Comparison of ENCODE assay signal across 16 cellular contexts in the genomic region with DNA sequence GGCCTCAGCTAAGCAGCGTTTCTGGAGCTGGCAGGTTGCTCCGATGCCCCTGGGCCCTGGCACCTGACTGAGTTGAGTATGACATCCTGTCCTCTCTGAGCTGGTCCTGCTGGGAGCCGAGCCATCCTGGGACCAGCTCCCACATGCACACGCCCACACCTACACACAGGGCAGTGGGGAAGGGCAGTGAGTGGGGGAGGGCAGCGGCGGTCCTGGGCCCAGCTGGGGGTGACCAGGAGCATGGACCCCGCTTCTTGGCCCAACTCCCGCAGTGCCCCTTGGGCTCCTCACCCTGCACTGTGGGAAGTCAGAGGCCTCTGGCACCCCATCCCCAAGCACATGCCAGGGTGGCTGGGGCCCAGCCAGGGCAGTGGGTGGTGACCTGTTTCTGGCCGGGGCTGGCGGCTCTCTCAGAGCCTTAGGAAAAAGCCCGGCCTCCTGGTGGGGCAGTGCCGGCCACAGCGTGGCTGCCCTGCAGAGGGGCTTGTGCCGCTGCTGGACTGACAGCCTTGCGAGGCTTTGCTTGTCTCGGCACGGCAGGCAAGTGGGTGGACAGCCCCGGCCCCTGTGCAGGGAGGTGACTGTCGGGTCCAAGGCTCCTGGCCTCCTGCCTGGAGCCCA. TPM values are rescaled to one million over a fixed set of nuclear protein-coding genes. Genes with fewer than 3 reads are reported as not detected.
DNase-seq lines count a peak whose midpoint lies in the region; ATAC-seq and TF ChIP-seq lines count a peak whose summit lies in the region.
"Had no signal": no experiment of that assay in that cellular context is flagged by ENCODE, and none has a peak within 500 bp of the region (broad histone marks: within the 10 kb centered on the region; RNA-seq: fewer than 3 reads in every experiment).

No MANE protein-coding gene starts in this region.

- TF ChIP-seq CTCF in C4-2B (conservative IDR thresholded peaks at IDR 0.05) (no peak), right atrium auricular region (IDR thresholded peaks at IDR 0.05) (peak in 1 of 2 donors; percentile 8), type B pancreatic cell (conservative IDR thresholded peaks at IDR 0.05) (no peak)

- peak; percentile 50 for DNase-seq in cerebellum (ENCODE audit: low spot score)
- DNase-seq in right atrium auricular region (ENCODE audit: low spot score) = no peak
- no peak for DNase-seq in type B pancreatic cell (ENCODE audit: extremely low spot score, unreplicated experiment)
- DNase-seq in SKM-1 treated with dmso at 0.1 percent for 144 hours (lab: John Stamatoyannopoulos, UW; ENCODE audit: unreplicated experiment) = no peak
- DNase-seq in left colon = no peak
- DNase-seq: activated CD8-positive, alpha-beta T cell treated with anti-CD3 and anti-CD28 coated beads for 36 hours; KG1; NCI-H2171; NCI-H748 treated with DMSO at 0.1 percent for 48 hours; occipital lobe had no signal

- H3K36me3 ChIP-seq in right atrium auricular region (peaks cover 25% of the 10 kb centered on the region), skeletal muscle tissue (ENCODE audit: control insufficient read depth in 3 of 3, insufficient read depth in 3 of 3, low read length in 3 of 3) (peaks cover 9 to 21% (median 13%) of the 10 kb centered on the region in 3 donors)

- no peaks in the 10 kb centered on the region for H3K4me1 Mint-ChIP-seq in type B pancreatic cell (ENCODE audit: unreplicated experiment)

- no peak for ATAC-seq in left colon
- ATAC-seq in HG03039 (IDR thresholded peaks at IDR 0.05; ENCODE audit: unreplicated experiment) = no peak
- ATAC-seq: activated CD8-positive, alpha-beta T cell treated with anti-CD3 and anti-CD28 coated beads for 36 hours; SK-N-SH treated with all-trans-retinoic acid at 6 μM for 48 hours had no signal

- H3K9ac ChIP-seq in skeletal muscle tissue (ENCODE audit: low read depth in 1 of 3, low read length in 3 of 3) = peak overlapping the region in 1 of 3 donors; percentile 69

- H3K4me3 ChIP-seq in right atrium auricular region (no peak overlapping the region), skeletal muscle tissue (ENCODE audit: low read length in 3 of 3) (peak overlapping the region in 1 of 3 donors; percentile 29)
- H3K4me3 ChIP-seq: PC-9, smooth muscle cell had no signal

- intact Hi-C loops in left colon (cut with DNase I, micrococcal nuclease) = loop anchor here in 1 of 2 donors (10.0 kb wide), 1 partner anchor 54 kb away; the partner anchor contains the start of gene MTA1

- H3K4me1 ChIP-seq in right atrium auricular region (peaks cover 0 to 90% of the 10 kb centered on the region in 2 donors), skeletal muscle tissue (ENCODE audit: control insufficient read depth in 3 of 3, insufficient read depth in 3 of 3, low read length in 3 of 3) (peaks cover 43 to 66% (median 59%) of the 10 kb centered on the region in 3 donors)

- no peaks in the 10 kb centered on the region for H3K9me3 Mint-ChIP-seq in type B pancreatic cell
- H3K9me3 Mint-ChIP-seq: activated CD8-positive, alpha-beta T cell treated with anti-CD3 and anti-CD28 coated beads for 36 hours had no signal

- H3K27ac ChIP-seq in C4-2B = peak overlapping the region; percentile 91
- peak overlapping the region; percentile 89 to 93 for H3K27ac ChIP-seq in right atrium auricular region
- peak overlapping the region; percentile 19 for H3K27ac ChIP-seq in skeletal muscle tissue (ENCODE audit: low read depth, low read length)
- H3K27ac ChIP-seq: PC-9 had no signal

- no peaks in the 10 kb centered on the region for H3K27me3 Mint-ChIP-seq in type B pancreatic cell
- H3K27me3 Mint-ChIP-seq: activated CD8-positive, alpha-beta T cell treated with anti-CD3 and anti-CD28 coated beads for 36 hours had no signal

- H3K27me3 ChIP-seq in right atrium auricular region (no peaks in the 10 kb centered on the region), skeletal muscle tissue (ENCODE audit: control insufficient read depth in 3 of 3, insufficient read depth in 3 of 3, low read length in 3 of 3) (no peaks in the 10 kb centered on the region)

- no peak overlapping the region for H3K27ac Mint-ChIP-seq in type B pancreatic cell
- H3K27ac Mint-ChIP-seq: activated CD8-positive, alpha-beta T cell treated with anti-CD3 and anti-CD28 coated beads for 36 hours had no signal

- no peaks in the 10 kb centered on the region for H3K36me3 Mint-ChIP-seq in type B pancreatic cell

- H3K4me3 Mint-ChIP-seq in type B pancreatic cell = no peak overlapping the region
- H3K4me3 Mint-ChIP-seq: activated CD8-positive, alpha-beta T cell treated with anti-CD3 and anti-CD28 coated beads for 36 hours had no signal

- H3K9me3 ChIP-seq in right atrium auricular region (no peaks in the 10 kb centered on the region), skeletal muscle tissue (ENCODE audit: control insufficient read depth in 3 of 3, low read length in 3 of 3) (no peaks in the 10 kb centered on the region)

RNA-seq across cellular contexts. Expression of gene CRIP2, which starts 5.9 kb away (rescaled TPM):
- total RNA-seq in cerebellum = 49.7 TPM
- 1,000 to 10,000 TPM in 1 of 2 donors, 100 to 1,000 TPM in 1; 831 to 1,272 TPM for total RNA-seq in right atrium auricular region
- 77.8 TPM for total RNA-seq in skeletal muscle tissue
- 11.2 and 20.3 TPM in 2 replicates for total RNA-seq in type B pancreatic cell (ENCODE audit: low replicate concordance)
- total RNA-seq in left colon = 10 to 100 TPM; 13.0 to 19.2 TPM

RNA-seq across cellular contexts. Expression of gene CRIP1, which starts 18.0 kb away (rescaled TPM):
- 0.73 TPM for total RNA-seq in cerebellum
- total RNA-seq in right atrium auricular region = 10 to 100 TPM; 42.9 to 79.2 TPM
- total RNA-seq in skeletal muscle tissue = 5.2 TPM
- total RNA-seq in type B pancreatic cell (ENCODE audit: low replicate concordance) = 5.1 and 15.4 TPM in 2 replicates
- 100 to 1,000 TPM in 1 of 2 donors, 10 to 100 TPM in 1; 86.8 to 222 TPM for total RNA-seq in left colon

RNA-seq across cellular contexts. Expression of gene TEDC1, which starts 22.3 kb away (rescaled TPM):
- total RNA-seq in cerebellum (6.8 TPM), right atrium auricular region (1 to 10 TPM; 3.5 to 3.9 TPM), skeletal muscle tissue (2.1 TPM), type B pancreatic cell (ENCODE audit: low replicate concordance) (11.9 and 22.1 TPM in 2 replicates), left colon (10 to 100 TPM; 15.7 to 25.8 TPM)

RNA-seq across cellular contexts. Expression of gene MTA1, which starts 49.1 kb away (rescaled TPM):
- 58.1 TPM for total RNA-seq in cerebellum
- total RNA-seq in right atrium auricular region = 10 to 100 TPM; 51.9 to 61.7 TPM
- total RNA-seq in skeletal muscle tissue = 19.3 TPM
- total RNA-seq in type B pancreatic cell (ENCODE audit: low replicate concordance) = 113 and 194 TPM in 2 replicates
- 10 to 100 TPM; 59.2 to 77.4 TPM for total RNA-seq in left colon

RNA-seq across cellular contexts. Expression of gene TMEM121, which starts 57.7 kb away (rescaled TPM):
- total RNA-seq in cerebellum (12.5 TPM), right atrium auricular region (1 to 10 TPM; 3.4 to 5.8 TPM), skeletal muscle tissue (3.1 TPM), type B pancreatic cell (ENCODE audit: low replicate concordance) (1.4 and 5.5 TPM in 2 replicates), left colon (under 1 TPM; 0.37 to 0.95 TPM)

Comparison
In these comparisons a context has a peak if more than half of its experiments do, and no peak if none do; other contexts are left out.
1. H3K27ac ChIP-seq: peak in every context shown above with its lines; median percentile 91 in C4-2B; 91 in right atrium auricular region; 19 in skeletal muscle tissue.
2. RNA of gene CRIP2, which starts 5.9 kb away (total RNA-seq): 831 to 1,272 TPM in right atrium auricular region; 77.8 TPM in skeletal muscle tissue (single experiment), 49.7 TPM in cerebellum (single experiment), 11.2 to 20.3 TPM in type B pancreatic cell and 13.0 to 19.2 TPM in left colon; every median in the first group is over 10 times any median in the second.